9 cellular contexts compared by ENCODE assay signal in the genomic region with DNA sequence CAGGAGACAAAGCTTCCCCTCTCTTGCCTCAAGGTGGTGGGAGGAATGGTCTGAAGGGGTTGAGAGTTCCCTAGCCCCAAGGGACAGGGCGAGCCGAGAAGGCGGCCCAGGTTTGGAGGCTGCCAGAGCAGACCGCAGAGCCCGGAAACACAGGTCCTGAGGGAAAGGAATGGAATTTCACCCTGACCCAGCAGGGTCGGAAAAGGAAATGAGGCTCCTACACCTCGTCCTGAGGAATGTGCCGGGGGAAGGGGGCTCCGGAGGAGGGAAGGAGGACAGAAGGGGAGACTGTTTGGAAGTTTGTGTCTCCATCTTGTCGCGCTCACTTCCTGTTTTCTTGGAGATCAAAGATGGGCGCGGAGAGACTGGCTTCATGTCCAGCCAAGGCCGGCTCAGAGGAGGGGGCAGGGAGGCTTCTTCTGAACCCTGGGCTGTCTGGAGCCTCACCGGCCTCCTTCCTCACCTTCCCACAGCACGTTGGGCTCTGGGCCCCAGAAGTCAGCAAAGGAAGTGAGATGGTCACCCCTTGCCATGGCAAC. TPM values are rescaled to one million over a fixed set of nuclear protein-coding genes. Genes with fewer than 3 reads are reported as not detected.
A peak's percentile ranks its signal among the peaks of the same experiment; 100 is the strongest.
DNase-seq lines count a peak whose midpoint lies in the region; ATAC-seq and TF ChIP-seq lines count a peak whose summit lies in the region.
"Had no signal": no experiment of that assay in that cellular context is flagged by ENCODE, and none has a peak within 500 bp of the region (broad histone marks: within the 10 kb centered on the region; RNA-seq: fewer than 3 reads in every experiment).

No MANE protein-coding gene starts in this region.

- H3K27ac ChIP-seq in Peyer's patch = peak overlapping the region in 3 of 4 donors; percentile 31 to 64 (median 57)
- peak overlapping the region; percentile 68 for H3K27ac ChIP-seq in mesenchymal stem cell (ENCODE audit: low read length, poor library complexity, severe bottlenecking)
- peak overlapping the region; percentile 56 to 65 (median 58) for H3K27ac ChIP-seq in thyroid gland

- H3K79me1 ChIP-seq in mesenchymal stem cell (replicated peaks; ENCODE audit: low read length, poor library complexity, severe bottlenecking) = peaks cover 23% of the 10 kb centered on the region

- peak overlapping the region; percentile 94 for H4K91ac ChIP-seq in mesenchymal stem cell (ENCODE audit: low read length)

- H3K4ac ChIP-seq in mesenchymal stem cell (ENCODE audit: low read depth in 1 of 2, low read length in 2 of 2) = peak overlapping the region; percentile 12 to 62

- no peak overlapping the region for H3K4me3 ChIP-seq in Peyer's patch
- H3K4me3 ChIP-seq in fibroblast of pulmonary artery (replicated peaks; ENCODE audit: low read depth, low read length) = no peak overlapping the region
- peak overlapping the region in 1 of 2 experiments; percentile 15 for H3K4me3 ChIP-seq in mesenchymal stem cell (ENCODE audit: insufficient read depth in 1 of 2, low read depth in 1 of 2, low read length in 2 of 2)
- no peak overlapping the region for H3K4me3 ChIP-seq in thyroid gland (replicated peaks in 1 of 3)

- peak overlapping the region; percentile 66 to 90 for H2BK12ac ChIP-seq in mesenchymal stem cell (ENCODE audit: low read length in 2 of 2)

- 12% methylated on average over 14 of the region's 16 CpGs for WGBS in mesenchymal stem cell
- WGBS in thyroid gland, 2 donors = 66 to 68% methylated on average over 15 to 16 of the region's 16 CpGs

- ATAC-seq in HG03571 (IDR thresholded peaks at IDR 0.05; ENCODE audit: unreplicated experiment) = no peak

- peak overlapping the region; percentile 10 for H2AK5ac ChIP-seq in mesenchymal stem cell (ENCODE audit: low read length, severe bottlenecking)

- intact Hi-C loops in thyroid gland (cut with DNase I) = no loop called here

- H4K8ac ChIP-seq in mesenchymal stem cell (ENCODE audit: low read length) = peak overlapping the region; percentile 92

- peak overlapping the region; percentile 47 for H3K9ac ChIP-seq in mesenchymal stem cell (ENCODE audit: low read length)

- no peak overlapping the region for H2BK15ac ChIP-seq in mesenchymal stem cell (ENCODE audit: low read depth, poor library complexity, severe bottlenecking)

- H3K4me1 ChIP-seq in Peyer's patch (peaks cover 0 to 4% (median 0%) of the 10 kb centered on the region in 4 donors), mesenchymal stem cell (ENCODE audit: control insufficient read depth, insufficient read depth, low read depth, low read length) (peaks cover 21% of the 10 kb centered on the region), thyroid gland (peaks cover 0 to 16% of the 10 kb centered on the region in 2 donors)

- no peak overlapping the region for H3K23ac ChIP-seq in mesenchymal stem cell (ENCODE audit: low read length in 2 of 2)

- H3K27me3 ChIP-seq in Peyer's patch = no peaks in the 10 kb centered on the region
- H3K27me3 ChIP-seq in mesenchymal stem cell (ENCODE audit: control insufficient read depth in 1 of 2, insufficient read depth in 1 of 2, low read length in 2 of 2) = no peaks in the 10 kb centered on the region
- no peaks in the 10 kb centered on the region for H3K27me3 ChIP-seq in thyroid gland

- H3K18ac ChIP-seq in mesenchymal stem cell (ENCODE audit: low read depth in 1 of 2, low read length in 2 of 2) = peak overlapping the region; percentile 49 to 55

- peak overlapping the region; percentile 86 for H2BK120ac ChIP-seq in mesenchymal stem cell (ENCODE audit: low read depth, low read length)

- no peak for TF ChIP-seq POLR2A in Peyer's patch (IDR thresholded peaks at IDR 0.05)
- no peak for TF ChIP-seq POLR2A in thyroid gland (IDR thresholded peaks at IDR 0.05)

- DNase-seq in Peyer's patch (no peak), fibroblast of pulmonary artery (ENCODE audit: low read depth) (peak; percentile 79), mesenchymal stem cell (peak; percentile 52), thyroid gland (no peak), KG1 (lab: John Stamatoyannopoulos, UW) (no peak), NCI-H2196 treated with DMSO at 0.1 percent for 48 hours (lab: John Stamatoyannopoulos, UW; ENCODE audit: unreplicated experiment) (no peak)
- no peak for DNase-seq in activated CD4-positive, CD25-positive, alpha-beta regulatory T cell (lab: John Stamatoyannopoulos, UW)
- DNase-seq: MV-4-11 had no signal

- no peak overlapping the region for H3K14ac ChIP-seq in mesenchymal stem cell (ENCODE audit: low read length in 2 of 2)

- TF ChIP-seq CTCF in Peyer's patch (IDR thresholded peaks at IDR 0.05) (no peak), fibroblast of pulmonary artery (IDR thresholded peaks at IDR 0.05; ENCODE audit: low read length, missing control alignments) (no peak), thyroid gland (IDR thresholded peaks at IDR 0.05) (no peak)

- no peaks in the 10 kb centered on the region for H3K36me3 ChIP-seq in Peyer's patch
- H3K36me3 ChIP-seq in mesenchymal stem cell (ENCODE audit: control insufficient read depth in 1 of 2, insufficient read depth in 2 of 2, low read depth in 1 of 2, low read length in 2 of 2) = peaks cover 31 to 60% of the 10 kb centered on the region in 2 experiments
- no peaks in the 10 kb centered on the region for H3K36me3 ChIP-seq in thyroid gland

- H2AFZ ChIP-seq in mesenchymal stem cell (ENCODE audit: low read depth, low read length) = no peak overlapping the region

- peak overlapping the region; percentile 21 for H2BK5ac ChIP-seq in mesenchymal stem cell (ENCODE audit: low read depth, low read length, poor library complexity, severe bottlenecking)

- no peak overlapping the region for H3K4me2 ChIP-seq in mesenchymal stem cell (ENCODE audit: low read length, poor library complexity, severe bottlenecking)

- H3K9me3 ChIP-seq in Peyer's patch (peaks cover 0 to 8% (median 2%) of the 10 kb centered on the region in 4 donors), mesenchymal stem cell (ENCODE audit: control insufficient read depth, low read length) (peaks cover 14% of the 10 kb centered on the region), thyroid gland (no peaks in the 10 kb centered on the region)

RNA-seq across cellular contexts. Expression of gene ENG, which starts 9.6 kb away (rescaled TPM):
- total RNA-seq in Peyer's patch (10 to 100 TPM in 3 of 4 donors, 1 to 10 TPM in 1; 7.0 to 49.5 (median 25.0) TPM), thyroid gland (100 to 1,000 TPM in 1 of 4 donors, 10 to 100 TPM in 3; 45.6 to 115 (median 51.1) TPM)
- polyA plus RNA-seq in mesenchymal stem cell (2013, experiment 1 of 2) = 287 TPM
- polyA plus RNA-seq in mesenchymal stem cell (2013, experiment 2 of 2) = 284 TPM

RNA-seq across cellular contexts. Expression of gene AK1, which starts 32.6 kb away (rescaled TPM):
- total RNA-seq in Peyer's patch = 10 to 100 TPM in 3 of 4 donors, 1 to 10 TPM in 1; 2.5 to 22.3 (median 18.4) TPM
- 127 TPM for polyA plus RNA-seq in mesenchymal stem cell (2013, experiment 1 of 2)
- 132 TPM for polyA plus RNA-seq in mesenchymal stem cell (2013, experiment 2 of 2)
- 10 to 100 TPM; 56.3 to 98.9 (median 86.3) TPM for total RNA-seq in thyroid gland

RNA-seq across cellular contexts. Expression of gene FPGS, which starts 42.2 kb away (rescaled TPM):
- total RNA-seq in Peyer's patch = 100 to 1,000 TPM in 1 of 4 donors, 10 to 100 TPM in 3; 46.1 to 105 (median 71.5) TPM
- 31.6 TPM for polyA plus RNA-seq in mesenchymal stem cell (2013, experiment 1 of 2)
- polyA plus RNA-seq in mesenchymal stem cell (2013, experiment 2 of 2) = 30.7 TPM
- 10 to 100 TPM; 58.5 to 78.0 (median 62.1) TPM for total RNA-seq in thyroid gland

RNA-seq across cellular contexts. Expression of gene ST6GALNAC6, which starts 54.5 kb away (rescaled TPM):
- 10 to 100 TPM in 3 of 4 donors, 1 to 10 TPM in 1; 7.7 to 88.3 (median 18.9) TPM for total RNA-seq in Peyer's patch
- 45.2 TPM for polyA plus RNA-seq in mesenchymal stem cell (2013, experiment 1 of 2)
- 45.9 TPM for polyA plus RNA-seq in mesenchymal stem cell (2013, experiment 2 of 2)
- total RNA-seq in thyroid gland = 100 to 1,000 TPM in 1 of 4 donors, 10 to 100 TPM in 3; 39.2 to 124 (median 50.8) TPM

RNA-seq across cellular contexts. Expression of gene CDK9, which starts 59.1 kb away (rescaled TPM):
- 100 to 1,000 TPM in 1 of 4 donors, 10 to 100 TPM in 3; 53.6 to 116 (median 83.9) TPM for total RNA-seq in Peyer's patch
- polyA plus RNA-seq in mesenchymal stem cell (2013, experiment 1 of 2) = 44.3 TPM
- polyA plus RNA-seq in mesenchymal stem cell (2013, experiment 2 of 2) = 43.0 TPM
- total RNA-seq in thyroid gland = 10 to 100 TPM; 47.5 to 85.2 (median 78.3) TPM

Comparison
In these comparisons a context has a peak if more than half of its experiments do, and no peak if none do; other contexts are left out.
1. DNase-seq: peak in fibroblast of pulmonary artery (single experiment) and mesenchymal stem cell (single experiment); none in Peyer's patch (0 of 3), thyroid gland (0 of 2), KG1 (single experiment), NCI-H2196 treated with DMSO at 0.1 percent for 48 hours (single experiment) and activated CD4-positive, CD25-positive, alpha-beta regulatory T cell (0 of 4).
2. Peak in every context shown above with its lines, with median percentiles within 50 percentile points of each other: H3K27ac ChIP-seq.